ENCODE assay signal across 27 cellular contexts in the genomic region with DNA sequence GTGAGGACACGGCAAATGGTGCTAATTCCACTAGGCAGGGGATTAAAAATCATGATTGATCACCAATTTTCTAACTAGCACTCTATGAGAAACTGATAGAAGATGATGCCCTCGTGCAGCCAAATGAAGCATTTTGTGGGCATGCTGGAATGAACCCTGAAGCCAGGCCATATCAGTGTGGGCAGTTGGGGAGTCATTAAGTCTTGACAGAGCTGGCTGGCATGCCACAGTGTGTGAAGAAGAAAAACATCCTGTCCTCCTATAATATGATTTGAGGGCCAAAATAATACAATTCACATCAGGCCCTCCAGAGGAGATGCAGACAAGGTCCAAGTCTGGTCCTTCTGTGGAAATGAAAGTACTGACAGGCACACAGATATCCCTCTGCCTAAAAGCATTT.
"Had no signal": no experiment of that assay in that cellular context is flagged by ENCODE, and none has a peak within 500 bp of the region (broad histone marks: within the 10 kb centered on the region; RNA-seq: fewer than 3 reads in every experiment).

No MANE protein-coding gene starts in this region.

- DNase-seq: activated CD4-positive, alpha-beta T cell treated with anti-CD3 and anti-CD28 coated beads, Interleukin-2, amount 10 ng/mL, durations not matched to agents 24 days and 14 days; activated CD8-positive, alpha-beta T cell treated with anti-CD3 and anti-CD28 coated beads for 36 hours; activated gamma-delta T cell treated with Interleukin-2 at 50 U/mL for 16 hours; activated T-cell treated with anti-CD3 and anti-CD28 coated beads, Interleukin-2, amount 50 U/mL, for 1 hour; adrenal gland; brain microvascular endothelial cell; central memory CD4-positive, alpha-beta T cell; effector memory CD8-positive, alpha-beta T cell; head of caudate nucleus; hypothalamus; left ventricle myocardium inferior; midbrain; nephron progenitor cell; nucleus accumbens; posterior cingulate gyrus; right lobe of liver; small intestine; stimulated activated CD4-positive, alpha-beta T cell treated with anti-CD3 and anti-CD28 coated beads, Interleukin-2, amount 100 ng/mL, for 24 hours; stimulated activated naive CD8-positive, alpha-beta T cell treated with anti-CD3 and anti-CD28 coated beads, Interleukin-15, amount 100 ng/mL, for 72 hours; T-helper 2 cell; tibial artery had no signal

- H3K36me3 Mint-ChIP-seq: activated naive CD8-positive, alpha-beta T cell; stimulated activated effector memory CD8-positive, alpha-beta T cell treated with anti-CD3 and anti-CD28 coated beads, Interleukin-12 subunit alpha, Interleukin-12 subunit beta, amount 100 ng/mL, for 72 hours had no signal

- H3K27me3 ChIP-seq: adrenal gland, ascending aorta, brain microvascular endothelial cell, esophagus muscularis mucosa, gastroesophageal sphincter, right lobe of liver, tibial artery had no signal

- H3K4me1 ChIP-seq: adrenal gland, right lobe of liver had no signal

- H3K27me3 Mint-ChIP-seq: activated CD4-positive, alpha-beta T cell treated with anti-CD3 and anti-CD28 coated beads, Interleukin-2, amount 10 ng/mL, durations not matched to agents 24 days and 14 days; effector memory CD8-positive, alpha-beta T cell; stimulated activated naive CD8-positive, alpha-beta T cell treated with anti-CD3 and anti-CD28 coated beads, Interleukin-15, amount 100 ng/mL, for 72 hours had no signal

- H3K9me3 Mint-ChIP-seq: activated CD4-positive, alpha-beta T cell treated with anti-CD3 and anti-CD28 coated beads, Interleukin-2, amount 10 ng/mL, durations not matched to agents 24 days and 14 days; activated CD8-positive, alpha-beta T cell treated with anti-CD3 and anti-CD28 coated beads for 36 hours; effector memory CD8-positive, alpha-beta T cell; nephron progenitor cell; stimulated activated naive CD8-positive, alpha-beta T cell treated with anti-CD3 and anti-CD28 coated beads, Interleukin-15, amount 100 ng/mL, for 72 hours had no signal

- H3K27ac Mint-ChIP-seq: activated CD4-positive, alpha-beta T cell treated with anti-CD3 and anti-CD28 coated beads, Interleukin-2, amount 10 ng/mL, durations not matched to agents 24 days and 14 days; activated CD8-positive, alpha-beta T cell treated with anti-CD3 and anti-CD28 coated beads for 36 hours; activated naive CD8-positive, alpha-beta T cell; effector memory CD8-positive, alpha-beta T cell; nephron progenitor cell; stimulated activated effector memory CD8-positive, alpha-beta T cell treated with anti-CD3 and anti-CD28 coated beads, Interleukin-12 subunit alpha, Interleukin-12 subunit beta, amount 100 ng/mL, for 72 hours; stimulated activated naive CD8-positive, alpha-beta T cell treated with anti-CD3 and anti-CD28 coated beads, Interleukin-15, amount 100 ng/mL, for 72 hours had no signal

- H3K36me3 ChIP-seq: adrenal gland, ascending aorta, brain microvascular endothelial cell, esophagus muscularis mucosa, left ventricle myocardium inferior, right lobe of liver, tibial artery had no signal

- H3K4me3 Mint-ChIP-seq: activated CD4-positive, alpha-beta T cell treated with anti-CD3 and anti-CD28 coated beads, Interleukin-2, amount 10 ng/mL, durations not matched to agents 24 days and 14 days; activated CD8-positive, alpha-beta T cell treated with anti-CD3 and anti-CD28 coated beads for 36 hours; activated naive CD8-positive, alpha-beta T cell; effector memory CD8-positive, alpha-beta T cell; nephron progenitor cell; stimulated activated effector memory CD8-positive, alpha-beta T cell treated with anti-CD3 and anti-CD28 coated beads, Interleukin-12 subunit alpha, Interleukin-12 subunit beta, amount 100 ng/mL, for 72 hours; stimulated activated naive CD8-positive, alpha-beta T cell treated with anti-CD3 and anti-CD28 coated beads, Interleukin-15, amount 100 ng/mL, for 72 hours had no signal

- H3K4me3 ChIP-seq: adrenal gland, ascending aorta, esophagus muscularis mucosa, gastroesophageal sphincter, left ventricle myocardium inferior, right lobe of liver, tibial artery had no signal

- H3K4me1 Mint-ChIP-seq: activated CD4-positive, alpha-beta T cell treated with anti-CD3 and anti-CD28 coated beads, Interleukin-2, amount 10 ng/mL, durations not matched to agents 24 days and 14 days; stimulated activated effector memory CD8-positive, alpha-beta T cell treated with anti-CD3 and anti-CD28 coated beads, Interleukin-12 subunit alpha, Interleukin-12 subunit beta, amount 100 ng/mL, for 72 hours; stimulated activated naive CD8-positive, alpha-beta T cell treated with anti-CD3 and anti-CD28 coated beads, Interleukin-15, amount 100 ng/mL, for 72 hours had no signal

- H3K27ac ChIP-seq: adrenal gland, ascending aorta, brain microvascular endothelial cell, esophagus muscularis mucosa, gastroesophageal sphincter, left ventricle myocardium inferior, right lobe of liver, tibial artery had no signal

- H3K9me3 ChIP-seq: adrenal gland, ascending aorta, esophagus muscularis mucosa, gastroesophageal sphincter, left ventricle myocardium inferior, right lobe of liver, tibial artery had no signal

- ATAC-seq: activated CD4-positive, CD25-positive, alpha-beta regulatory T cell treated with anti-CD3 and anti-CD28 coated beads, Interleukin-2, amount 50 U/mL, for 24 hours; activated CD8-positive, alpha-beta T cell treated with anti-CD3 and anti-CD28 coated beads for 36 hours; effector memory CD8-positive, alpha-beta T cell; gastroesophageal sphincter; right lobe of liver; stimulated activated effector memory CD8-positive, alpha-beta T cell treated with anti-CD3 and anti-CD28 coated beads, Interleukin-12 subunit alpha, Interleukin-12 subunit beta, amount 100 ng/mL, for 72 hours; stimulated activated naive CD8-positive, alpha-beta T cell treated with anti-CD3 and anti-CD28 coated beads, Interleukin-15, amount 100 ng/mL, for 72 hours had no signal
